8 cellular contexts compared by ENCODE assay signal in the genomic region with DNA sequence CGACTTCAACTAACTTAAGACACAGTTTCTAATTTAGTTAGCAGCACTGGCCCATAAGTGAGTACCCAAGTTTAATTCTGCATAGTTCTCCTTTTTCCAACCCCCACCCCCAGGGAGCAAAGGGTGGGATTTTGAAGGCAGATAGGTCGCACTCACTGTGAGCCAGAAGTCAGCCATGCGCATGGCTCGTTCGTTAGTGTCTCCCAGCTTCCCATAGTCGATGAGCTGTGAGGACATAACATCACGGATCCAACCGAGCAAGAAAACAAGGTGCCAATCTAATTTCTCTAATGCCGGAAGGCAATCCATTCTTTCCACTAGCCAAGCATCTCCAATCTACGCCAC. TPM values are rescaled to one million over a fixed set of nuclear protein-coding genes. Genes with fewer than 3 reads are reported as not detected.
A peak's percentile ranks its signal among the peaks of the same experiment; 100 is the strongest.
DNase-seq lines count a peak whose midpoint lies in the region; ATAC-seq and TF ChIP-seq lines count a peak whose summit lies in the region.

No MANE protein-coding gene starts in this region.

- no peak for TF ChIP-seq POLR2A in esophagus squamous epithelium (IDR thresholded peaks at IDR 0.05)

- H3K9me3 ChIP-seq in cardiac muscle cell (ENCODE audit: low read depth) (no peaks in the 10 kb centered on the region), RWPE2 (ENCODE audit: severe bottlenecking) (no peaks in the 10 kb centered on the region), esophagus squamous epithelium (no peaks in the 10 kb centered on the region), parathyroid adenoma (ENCODE audit: control insufficient read depth, low read length) (no peaks in the 10 kb centered on the region)

- peak overlapping the region; percentile 89 for H2AFZ ChIP-seq in parathyroid adenoma

- H3K27ac ChIP-seq in cardiac muscle cell: peak overlapping the region; percentile 82
- H3K27ac ChIP-seq in RWPE2 (ENCODE audit: poor library complexity, severe bottlenecking): peak overlapping the region; percentile 50
- H3K27ac ChIP-seq in esophagus squamous epithelium: peak overlapping the region; percentile 82 to 97 (median 92)
- H3K27ac ChIP-seq in parathyroid adenoma: peak overlapping the region; percentile 79

- no peaks in the 10 kb centered on the region for H3K79me2 ChIP-seq in parathyroid adenoma

- DNase-seq in cardiac muscle cell (ENCODE audit: low read depth in 1 of 2, low spot score in 1 of 2): peak in 1 of 2 donors; percentile 10
- DNase-seq in Right ventricle myocardium inferior (ENCODE audit: missing footprints): no peak
- no peak for DNase-seq in RWPE2 (ENCODE audit: low spot score)
- no peak for DNase-seq in esophagus squamous epithelium (lab: John Stamatoyannopoulos, UW)
- DNase-seq in LoVo (ENCODE audit: low spot score): no peak
- DNase-seq in GM19240 (ENCODE audit: insufficient read length, low spot score): no peak
- no peak for DNase-seq in dermis blood vessel endothelial cell

- H3K4me3 ChIP-seq in cardiac muscle cell (peak overlapping the region; percentile 61), RWPE2 (ENCODE audit: severe bottlenecking) (peak overlapping the region; percentile 88), esophagus squamous epithelium (peak overlapping the region; percentile 79 to 90 (median 86)), parathyroid adenoma (ENCODE audit: low read depth, low read length) (peak overlapping the region; percentile 88)

- H3K9ac ChIP-seq in parathyroid adenoma: no peak overlapping the region

- no peak for TF ChIP-seq CTCF in cardiac muscle cell (IDR thresholded peaks at IDR 0.05; ENCODE audit: low read depth, low read length)
- no peak for TF ChIP-seq CTCF in RWPE2 (IDR thresholded peaks at IDR 0.05; ENCODE audit: poor library complexity, severe bottlenecking)
- no peak for TF ChIP-seq CTCF in esophagus squamous epithelium (IDR thresholded peaks at IDR 0.05)
- TF ChIP-seq CTCF in parathyroid adenoma (IDR thresholded peaks at IDR 0.05): no peak

- WGBS in esophagus squamous epithelium, 2 donors: 0 to 1% methylated on average over 6 to 10 of the region's 10 CpGs

- peak overlapping the region; percentile 90 for H3K4me2 ChIP-seq in parathyroid adenoma (ENCODE audit: low read length)

- peaks cover 10% of the 10 kb centered on the region for H3K36me3 ChIP-seq in cardiac muscle cell
- H3K36me3 ChIP-seq in RWPE2 (ENCODE audit: low read depth): peaks cover 22% of the 10 kb centered on the region
- H3K36me3 ChIP-seq in esophagus squamous epithelium: peaks cover 0 to 29% (median 0%) of the 10 kb centered on the region in 3 donors
- H3K36me3 ChIP-seq in parathyroid adenoma (ENCODE audit: control insufficient read depth, insufficient read depth, low read length): no peaks in the 10 kb centered on the region

- intact Hi-C loops in Right ventricle myocardium inferior (cut with DNase I): loop anchor here (2.0 to 10.0 kb wide), 4 partner anchors 35 to 288 kb away; a partner anchor contains a TSS
- intact Hi-C loops in esophagus squamous epithelium (cut with DNase I): loop anchor here (5.0 kb wide), 1 partner anchor 80 kb away; a partner anchor contains a TSS

- H3K4me1 ChIP-seq in cardiac muscle cell (ENCODE audit: low read depth) (peaks cover 11% of the 10 kb centered on the region), RWPE2 (ENCODE audit: insufficient read depth, poor library complexity, severe bottlenecking) (peaks cover 6% of the 10 kb centered on the region), esophagus squamous epithelium (peaks cover 5 to 27% (median 12%) of the 10 kb centered on the region in 3 donors), parathyroid adenoma (no peaks in the 10 kb centered on the region)

- H3K27me3 ChIP-seq in cardiac muscle cell (no peaks in the 10 kb centered on the region), RWPE2 (ENCODE audit: insufficient read depth, poor library complexity, severe bottlenecking) (no peaks in the 10 kb centered on the region), esophagus squamous epithelium (no peaks in the 10 kb centered on the region), parathyroid adenoma (ENCODE audit: control insufficient read depth, insufficient read depth, low read length) (no peaks in the 10 kb centered on the region)

- ATAC-seq in Right ventricle myocardium inferior (no peak), RWPE2 (ENCODE audit: low read depth) (no peak)

RNA-seq across cellular contexts. Expression of a gene that starts 0.6 kb away (rescaled TPM):
- total RNA-seq in cardiac muscle cell (52.1 and 100 TPM in 2 replicates), Right ventricle myocardium inferior (44.8 TPM), esophagus squamous epithelium (10 to 100 TPM; 18.9 to 31.8 (median 26.1) TPM), dermis blood vessel endothelial cell (31.2 and 61.6 TPM in 2 replicates)
- 62.1 and 108 TPM in 2 replicates for polyA plus RNA-seq in cardiac muscle cell

RNA-seq across cellular contexts. Expression of a gene that starts 27.0 kb away (rescaled TPM):
- total RNA-seq in cardiac muscle cell (45.8 and 60.2 TPM in 2 replicates), Right ventricle myocardium inferior (10.7 TPM), esophagus squamous epithelium (1 to 10 TPM; 1.1 to 9.9 (median 2.3) TPM), dermis blood vessel endothelial cell (61.8 and 81.7 TPM in 2 replicates)
- 16.0 and 19.8 TPM in 2 replicates for polyA plus RNA-seq in cardiac muscle cell
